In genomic region chr11:120335928-120336640, GRCh38 we compare ENCODE assay signal across 8 cellular contexts. TPM values are rescaled to one million over a fixed set of nuclear protein-coding genes. Genes with fewer than 3 reads are reported as not detected.
DNase-seq lines count a peak whose midpoint lies in the region; ATAC-seq and TF ChIP-seq lines count a peak whose summit lies in the region.

A gene with protein sequence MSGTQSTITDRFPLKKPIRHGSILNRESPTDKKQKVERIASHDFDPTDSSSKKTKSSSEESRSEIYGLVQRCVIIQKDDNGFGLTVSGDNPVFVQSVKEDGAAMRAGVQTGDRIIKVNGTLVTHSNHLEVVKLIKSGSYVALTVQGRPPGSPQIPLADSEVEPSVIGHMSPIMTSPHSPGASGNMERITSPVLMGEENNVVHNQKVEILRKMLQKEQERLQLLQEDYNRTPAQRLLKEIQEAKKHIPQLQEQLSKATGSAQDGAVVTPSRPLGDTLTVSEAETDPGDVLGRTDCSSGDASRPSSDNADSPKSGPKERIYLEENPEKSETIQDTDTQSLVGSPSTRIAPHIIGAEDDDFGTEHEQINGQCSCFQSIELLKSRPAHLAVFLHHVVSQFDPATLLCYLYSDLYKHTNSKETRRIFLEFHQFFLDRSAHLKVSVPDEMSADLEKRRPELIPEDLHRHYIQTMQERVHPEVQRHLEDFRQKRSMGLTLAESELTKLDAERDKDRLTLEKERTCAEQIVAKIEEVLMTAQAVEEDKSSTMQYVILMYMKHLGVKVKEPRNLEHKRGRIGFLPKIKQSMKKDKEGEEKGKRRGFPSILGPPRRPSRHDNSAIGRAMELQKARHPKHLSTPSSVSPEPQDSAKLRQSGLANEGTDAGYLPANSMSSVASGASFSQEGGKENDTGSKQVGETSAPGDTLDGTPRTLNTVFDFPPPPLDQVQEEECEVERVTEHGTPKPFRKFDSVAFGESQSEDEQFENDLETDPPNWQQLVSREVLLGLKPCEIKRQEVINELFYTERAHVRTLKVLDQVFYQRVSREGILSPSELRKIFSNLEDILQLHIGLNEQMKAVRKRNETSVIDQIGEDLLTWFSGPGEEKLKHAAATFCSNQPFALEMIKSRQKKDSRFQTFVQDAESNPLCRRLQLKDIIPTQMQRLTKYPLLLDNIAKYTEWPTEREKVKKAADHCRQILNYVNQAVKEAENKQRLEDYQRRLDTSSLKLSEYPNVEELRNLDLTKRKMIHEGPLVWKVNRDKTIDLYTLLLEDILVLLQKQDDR (N-terminal part only) (plus strand): TSS chr11:120336413. CDS start chr11:120337244, 831 bp downstream.

- ATAC-seq in GM18868 (IDR thresholded peaks at IDR 0.05; ENCODE audit: unreplicated experiment) = peak; percentile 49
- ATAC-seq in HG03159 (IDR thresholded peaks at IDR 0.05; ENCODE audit: unreplicated experiment) = peak; percentile 69

- H3K27ac ChIP-seq in liver (ENCODE audit: low read depth in 1 of 2, low read length in 2 of 2) = peak within 1 kb of the TSS; percentile 92 to 94

- WGBS in liver = under 1% methylated on average over 92 of the region's 92 CpGs

- peaks cover 0 to 11% (median 4%) of the 10 kb centered on the region in 4 donors for H3K4me1 ChIP-seq in liver (ENCODE audit: control insufficient read depth in 4 of 4, insufficient read depth in 4 of 4, low read length in 3 of 4)

- peak; percentile 26 to 35 for TF ChIP-seq RAD21 in liver (IDR thresholded peaks at IDR 0.05)

- peak within 1 kb of the TSS; percentile 91 to 97 for H3K9ac ChIP-seq in liver (ENCODE audit: low read depth in 1 of 2, low read length in 2 of 2)

- no peaks in the 10 kb centered on the region for H3K27me3 ChIP-seq in liver (ENCODE audit: control insufficient read depth in 4 of 4, insufficient read depth in 4 of 4, low read length in 3 of 4)

- CTCF ChIA-PET in AG04449 (lab: Yijun Ruan, JAX) = interaction anchor here (0.5 to 3.3 kb wide), 26 partner anchors 10 to 895 kb away, joined by 3 to 22 read pairs (median 6); partner anchors contain the start of gene GRIK4

- no peaks in the 10 kb centered on the region for H3K9me3 ChIP-seq in liver (ENCODE audit: control insufficient read depth in 4 of 4, low read length in 3 of 4)

- TF ChIP-seq CTCF in AG04449 (IDR thresholded peaks at IDR 0.05; ENCODE audit: insufficient read depth, low read length, missing control alignments) = peak; percentile 43
- no peak for TF ChIP-seq CTCF in liver (IDR thresholded peaks at IDR 0.05; ENCODE audit: low read depth, low read length, missing input control)

- DNase-seq in AG04449 (ENCODE audit: low read depth, low spot score) (peak; percentile 90), NCI-H524 (lab: John Stamatoyannopoulos, UW) (peak; percentile 88 to 91), dermis microvascular lymphatic vessel endothelial cell (ENCODE audit: low read depth in 2 of 2) (peak; percentile 95 to 99)
- DNase-seq in activated CD4-positive, alpha-beta T cell treated with anti-CD3 and anti-CD28 coated beads, Interleukin-2, amount 50 U/mL, for 48 hours = peak; percentile 88 to 89
- DNase-seq in stimulated activated CD4-positive, alpha-beta T cell treated with anti-CD3 and anti-CD28 coated beads, Interleukin-2, amount 100 ng/mL, for 48 hours = peak; percentile 76 to 80

- POLR2A ChIA-PET in AG04449 (lab: Yijun Ruan, JAX) = interaction anchor here (0.5 to 2.9 kb wide), 6 partner anchors 27 to 96 kb away, joined by 3 to 10 read pairs (median 4); no protein-coding TSS in a partner anchor

- no peaks in the 10 kb centered on the region for H3K36me3 ChIP-seq in liver (ENCODE audit: control insufficient read depth in 4 of 4, insufficient read depth in 3 of 4, low read depth in 1 of 4, low read length in 3 of 4)

- H3K4me3 ChIP-seq in AG04449 (ENCODE audit: low read depth, low read length) = peak within 1 kb of the TSS; percentile 61
- peak within 1 kb of the TSS; percentile 82 to 99 (median 96) for H3K4me3 ChIP-seq in liver (ENCODE audit: low read depth in 1 of 3, low read length in 3 of 3)

TF ChIP-seq in liver, 16 proteins besides CTCF, POLR2A, EP300 and RAD21:
- TF ChIP-seq HNF4G (IDR thresholded peaks at IDR 0.05) (no peak), FOXA2 (IDR thresholded peaks at IDR 0.05) (no peak), MAX (IDR thresholded peaks at IDR 0.05) (peak; percentile 71), REST (IDR thresholded peaks at IDR 0.05) (peak; percentile 39), GABPA (IDR thresholded peaks at IDR 0.05 in 1 of 2, conservative IDR thresholded peaks at IDR 0.05 in 1 of 2) (peak; percentile 54 to 81), YY1 (IDR thresholded peaks at IDR 0.05) (peak; percentile 63), FOXA1 (IDR thresholded peaks at IDR 0.05) (no peak), NR2F2 (IDR thresholded peaks at IDR 0.05) (no peak), JUND (IDR thresholded peaks at IDR 0.05) (no peak), RXRA (IDR thresholded peaks at IDR 0.05) (peak; percentile 30 to 44), HNF4A (conservative IDR thresholded peaks at IDR 0.05) (peak in 1 of 2 donors; percentile 12), ATF3 (IDR thresholded peaks at IDR 0.05) (peak; percentile 37), SP1 (IDR thresholded peaks at IDR 0.05) (peak; percentile 61), EGR1 (IDR thresholded peaks at IDR 0.05; ENCODE audit: low read depth in 2 of 2) (peak; percentile 41 to 81), TAF1 (conservative IDR thresholded peaks at IDR 0.05) (no peak)
- TF ChIP-seq, protein P1, sequence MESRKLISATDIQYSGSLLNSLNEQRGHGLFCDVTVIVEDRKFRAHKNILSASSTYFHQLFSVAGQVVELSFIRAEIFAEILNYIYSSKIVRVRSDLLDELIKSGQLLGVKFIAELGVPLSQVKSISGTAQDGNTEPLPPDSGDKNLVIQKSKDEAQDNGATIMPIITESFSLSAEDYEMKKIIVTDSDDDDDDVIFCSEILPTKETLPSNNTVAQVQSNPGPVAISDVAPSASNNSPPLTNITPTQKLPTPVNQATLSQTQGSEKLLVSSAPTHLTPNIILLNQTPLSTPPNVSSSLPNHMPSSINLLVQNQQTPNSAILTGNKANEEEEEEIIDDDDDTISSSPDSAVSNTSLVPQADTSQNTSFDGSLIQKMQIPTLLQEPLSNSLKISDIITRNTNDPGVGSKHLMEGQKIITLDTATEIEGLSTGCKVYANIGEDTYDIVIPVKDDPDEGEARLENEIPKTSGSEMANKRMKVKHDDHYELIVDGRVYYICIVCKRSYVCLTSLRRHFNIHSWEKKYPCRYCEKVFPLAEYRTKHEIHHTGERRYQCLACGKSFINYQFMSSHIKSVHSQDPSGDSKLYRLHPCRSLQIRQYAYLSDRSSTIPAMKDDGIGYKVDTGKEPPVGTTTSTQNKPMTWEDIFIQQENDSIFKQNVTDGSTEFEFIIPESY (IDR thresholded peaks at IDR 0.05) = no peak

RNA-seq across cellular contexts. Expression of the gene that starts here (rescaled TPM):
- total RNA-seq in dermis microvascular lymphatic vessel endothelial cell = 99.7 and 128 TPM in 2 replicates
- total RNA-seq in liver = 100 to 1,000 TPM in 1 of 2 donors, 10 to 100 TPM in 1; 78.6 to 169 TPM
- 10 to 100 TPM; 28.0 to 29.2 TPM for polyA plus RNA-seq in liver

Comparison
In these comparisons a context has a peak if more than half of its experiments do, and no peak if none do; other contexts are left out.
1. Peak in every context shown above with its lines: DNase-seq, ATAC-seq, H3K4me3 ChIP-seq and H3K27ac ChIP-seq.